ENCODE assay signal across 1 cellular context in the genomic region with DNA sequence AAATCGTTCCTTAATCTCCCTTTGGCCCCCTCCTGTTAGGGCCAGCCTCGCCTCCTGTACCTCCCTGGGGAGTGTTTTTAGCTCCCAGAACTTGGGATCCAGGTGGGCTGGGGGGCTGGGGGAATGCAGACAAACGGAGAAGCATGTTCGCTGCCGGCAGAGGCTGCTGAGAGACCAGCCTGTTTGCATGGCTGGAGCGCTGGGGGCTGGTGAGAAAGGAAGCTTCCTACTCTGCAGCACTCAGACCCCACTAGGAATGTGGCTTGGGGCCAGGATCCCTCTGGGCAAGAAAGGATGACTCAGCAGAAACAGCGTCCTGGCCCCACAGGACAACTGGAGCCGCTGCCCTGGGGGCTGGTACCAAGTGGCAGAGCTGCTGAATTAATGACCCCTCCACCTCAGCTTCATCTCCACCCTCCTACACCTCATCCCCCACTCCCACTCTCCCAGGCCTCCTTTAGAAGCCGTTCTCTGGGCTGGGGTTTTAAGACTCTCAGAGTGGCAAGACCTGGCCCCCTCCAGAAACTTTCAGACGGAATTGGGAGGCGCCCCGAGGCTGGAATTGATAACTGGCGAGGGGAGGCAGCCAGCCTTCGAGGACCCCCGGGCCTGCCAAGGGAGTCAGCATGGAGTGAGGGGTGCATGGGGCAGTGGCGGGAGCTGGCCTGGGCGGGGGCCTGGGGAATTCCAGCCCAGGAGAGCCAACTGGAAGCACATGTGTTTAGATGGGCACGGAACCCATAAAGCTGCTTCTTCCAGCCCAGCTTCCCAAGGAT.
A peak's percentile ranks its signal among the peaks of the same experiment; 100 is the strongest.
TF ChIP-seq lines count a peak whose summit lies in the region.

No MANE protein-coding gene starts in this region.

TF ChIP-seq in HepG2, 621 proteins besides CTCF, POLR2A, EP300 and RAD21:
- peak; percentile 76; the same call in 1 of the 2 replicates for TF ChIP-seq ZBTB7B (CRISPR knock-in tag; IDR thresholded peaks at IDR 0.05)
- TF ChIP-seq ZNF768 (CRISPR knock-in tag; IDR thresholded peaks at IDR 0.05) = no peak
- TF ChIP-seq, protein P1, sequence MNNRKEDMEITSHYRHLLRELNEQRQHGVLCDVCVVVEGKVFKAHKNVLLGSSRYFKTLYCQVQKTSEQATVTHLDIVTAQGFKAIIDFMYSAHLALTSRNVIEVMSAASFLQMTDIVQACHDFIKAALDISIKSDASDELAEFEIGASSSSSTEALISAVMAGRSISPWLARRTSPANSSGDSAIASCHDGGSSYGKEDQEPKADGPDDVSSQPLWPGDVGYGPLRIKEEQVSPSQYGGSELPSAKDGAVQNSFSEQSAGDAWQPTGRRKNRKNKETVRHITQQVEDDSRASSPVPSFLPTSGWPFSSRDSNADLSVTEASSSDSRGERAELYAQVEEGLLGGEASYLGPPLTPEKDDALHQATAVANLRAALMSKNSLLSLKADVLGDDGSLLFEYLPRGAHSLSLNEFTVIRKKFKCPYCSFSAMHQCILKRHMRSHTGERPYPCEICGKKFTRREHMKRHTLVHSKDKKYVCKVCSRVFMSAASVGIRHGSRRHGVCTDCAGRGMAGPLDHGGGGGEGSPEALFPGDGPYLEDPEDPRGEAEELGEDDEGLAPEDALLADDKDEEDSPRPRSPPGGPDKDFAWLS (CRISPR knock-in tag; IDR thresholded peaks at IDR 0.05; ENCODE audit: borderline replicate concordance) = no peak
- peak; percentile 100 for TF ChIP-seq MAFF (IDR thresholded peaks at IDR 0.05; ENCODE audit: low read depth, low read length)
- TF ChIP-seq FOXC1 (CRISPR knock-in tag; IDR thresholded peaks at IDR 0.05; ENCODE audit: borderline replicate concordance) = 0 out of 2 replicates have a peak, but pooled peaks have one; percentile 36
- TF ChIP-seq ZNF605 (CRISPR knock-in tag; IDR thresholded peaks at IDR 0.05) = no peak
- TF ChIP-seq, protein P2, sequence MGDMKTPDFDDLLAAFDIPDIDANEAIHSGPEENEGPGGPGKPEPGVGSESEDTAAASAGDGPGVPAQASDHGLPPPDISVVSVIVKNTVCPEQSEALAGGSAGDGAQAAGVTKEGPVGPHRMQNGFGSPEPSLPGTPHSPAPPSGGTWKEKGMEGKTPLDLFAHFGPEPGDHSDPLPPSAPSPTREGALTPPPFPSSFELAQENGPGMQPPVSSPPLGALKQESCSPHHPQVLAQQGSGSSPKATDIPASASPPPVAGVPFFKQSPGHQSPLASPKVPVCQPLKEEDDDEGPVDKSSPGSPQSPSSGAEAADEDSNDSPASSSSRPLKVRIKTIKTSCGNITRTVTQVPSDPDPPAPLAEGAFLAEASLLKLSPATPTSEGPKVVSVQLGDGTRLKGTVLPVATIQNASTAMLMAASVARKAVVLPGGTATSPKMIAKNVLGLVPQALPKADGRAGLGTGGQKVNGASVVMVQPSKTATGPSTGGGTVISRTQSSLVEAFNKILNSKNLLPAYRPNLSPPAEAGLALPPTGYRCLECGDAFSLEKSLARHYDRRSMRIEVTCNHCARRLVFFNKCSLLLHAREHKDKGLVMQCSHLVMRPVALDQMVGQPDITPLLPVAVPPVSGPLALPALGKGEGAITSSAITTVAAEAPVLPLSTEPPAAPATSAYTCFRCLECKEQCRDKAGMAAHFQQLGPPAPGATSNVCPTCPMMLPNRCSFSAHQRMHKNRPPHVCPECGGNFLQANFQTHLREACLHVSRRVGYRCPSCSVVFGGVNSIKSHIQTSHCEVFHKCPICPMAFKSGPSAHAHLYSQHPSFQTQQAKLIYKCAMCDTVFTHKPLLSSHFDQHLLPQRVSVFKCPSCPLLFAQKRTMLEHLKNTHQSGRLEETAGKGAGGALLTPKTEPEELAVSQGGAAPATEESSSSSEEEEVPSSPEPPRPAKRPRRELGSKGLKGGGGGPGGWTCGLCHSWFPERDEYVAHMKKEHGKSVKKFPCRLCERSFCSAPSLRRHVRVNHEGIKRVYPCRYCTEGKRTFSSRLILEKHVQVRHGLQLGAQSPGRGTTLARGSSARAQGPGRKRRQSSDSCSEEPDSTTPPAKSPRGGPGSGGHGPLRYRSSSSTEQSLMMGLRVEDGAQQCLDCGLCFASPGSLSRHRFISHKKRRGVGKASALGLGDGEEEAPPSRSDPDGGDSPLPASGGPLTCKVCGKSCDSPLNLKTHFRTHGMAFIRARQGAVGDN (CRISPR knock-in tag; IDR thresholded peaks at IDR 0.05) = peak; percentile 44; the same call in 1 of the 2 replicates
- TF ChIP-seq NFE2 (CRISPR knock-in tag; IDR thresholded peaks at IDR 0.05) = peak; percentile 83; the same call in 1 of the 2 replicates
- TF ChIP-seq HCFC1 (IDR thresholded peaks at IDR 0.05; ENCODE audit: low read depth, low read length) = peak; percentile 13; the same call in 1 of the 2 replicates
- no peak for TF ChIP-seq ARID2 (CRISPR knock-in tag; IDR thresholded peaks at IDR 0.05; ENCODE audit: borderline replicate concordance)
- TF ChIP-seq NFE2L2 (IDR thresholded peaks at IDR 0.05; ENCODE audit: low read length) = peak; percentile 98
- TF ChIP-seq MAFG (CRISPR knock-in tag; IDR thresholded peaks at IDR 0.05) = peak; percentile 94
- no peak for TF ChIP-seq ZNF781 (CRISPR knock-in tag; IDR thresholded peaks at IDR 0.05; ENCODE audit: borderline replicate concordance, not compliant biosample characterization)
- 0 out of 2 replicates have a peak, but pooled peaks have one; percentile 3 for TF ChIP-seq TAF1 (CRISPR knock-in tag; IDR thresholded peaks at IDR 0.05)
- peak; percentile 14; the same call in 1 of the 2 replicates for TF ChIP-seq SAP130 (CRISPR knock-in tag; IDR thresholded peaks at IDR 0.05; ENCODE audit: low read depth)
- TF ChIP-seq WIZ (CRISPR knock-in tag; IDR thresholded peaks at IDR 0.05) = no peak
- peak; percentile 44 for TF ChIP-seq TEAD3 (CRISPR knock-in tag; optimal IDR thresholded peaks at IDR 0.05; ENCODE audit: borderline replicate concordance)
- peak; percentile 51 for TF ChIP-seq STAG1 (CRISPR knock-in tag; IDR thresholded peaks at IDR 0.05)
- no peak for TF ChIP-seq SMYD3 (CRISPR knock-in tag; IDR thresholded peaks at IDR 0.05)
- TF ChIP-seq MAFK (conservative IDR thresholded peaks at IDR 0.05 in 1 of 2, IDR thresholded peaks at IDR 0.05 in 1 of 2; ENCODE audit: low read length in 2 of 2) = peak; percentile 100
- TF ChIP-seq GATAD2A (CRISPR knock-in tag; IDR thresholded peaks at IDR 0.05) = peak; percentile 39
